ENCODE assay signal across 22 cellular contexts in genomic region chr1:154988053-154988954, GRCh38. TPM values are rescaled to one million over a fixed set of nuclear protein-coding genes. Genes with fewer than 3 reads are reported as not detected.
A peak's percentile ranks its signal among the peaks of the same experiment; 100 is the strongest.
DNase-seq lines count a peak whose midpoint lies in the region; ATAC-seq and TF ChIP-seq lines count a peak whose summit lies in the region.
"Had no signal": no experiment of that assay in that cellular context is flagged by ENCODE, and none has a peak within 500 bp of the region (broad histone marks: within the 10 kb centered on the region; RNA-seq: fewer than 3 reads in every experiment).

No MANE protein-coding gene starts in this region.

- H3K27me3 Mint-ChIP-seq in progenitor cell of endocrine pancreas = no peaks in the 10 kb centered on the region
- H3K27me3 Mint-ChIP-seq: B cell; naive B cell; stimulated activated naive CD8-positive, alpha-beta T cell treated with anti-CD3 and anti-CD28 coated beads, Interleukin-15, amount 100 ng/mL, for 72 hours; type B pancreatic cell had no signal

- CTCF ChIA-PET in HEK293 (lab: Yijun Ruan, JAX) = interaction anchor here (0.6 to 2.6 kb wide), 8 partner anchors 8 to 657 kb away, joined by 3 to 15 read pairs (median 4); partner anchors contain the start of gene PBXIP1

- H3K9me3 Mint-ChIP-seq in progenitor cell of endocrine pancreas (ENCODE audit: low read depth) = no peaks in the 10 kb centered on the region
- H3K9me3 Mint-ChIP-seq: naive B cell; stimulated activated naive CD8-positive, alpha-beta T cell treated with anti-CD3 and anti-CD28 coated beads, Interleukin-15, amount 100 ng/mL, for 72 hours; type B pancreatic cell had no signal

- H3K79me2 ChIP-seq in DND-41 (ENCODE audit: insufficient read depth, low read length) = peaks cover 18% of the 10 kb centered on the region

- POLR2A ChIA-PET in HEK293 (lab: Yijun Ruan, JAX) = interaction anchor here (0.9 to 1.3 kb wide), 5 partner anchors 11 to 32 kb away, joined by 3 to 5 read pairs (median 3); partner anchors contain the start of genes PBXIP1 and SHC1

- ATAC-seq in DND-41 (ENCODE audit: insufficient read depth, low read depth) = no peak
- ATAC-seq: pancreas; stimulated activated naive CD8-positive, alpha-beta T cell treated with anti-CD3 and anti-CD28 coated beads, Interleukin-15, amount 100 ng/mL, for 72 hours had no signal

- H3K4me1 Mint-ChIP-seq in progenitor cell of endocrine pancreas (ENCODE audit: low read depth) = peaks cover 6% of the 10 kb centered on the region

- H3K4me1 ChIP-seq in DND-41 (ENCODE audit: insufficient read depth, low read length) (peaks cover 13% of the 10 kb centered on the region), HEK293 (ENCODE audit: control insufficient read depth, insufficient read depth, low read length) (no peaks in the 10 kb centered on the region)

- peaks cover 10% of the 10 kb centered on the region for H3K36me3 Mint-ChIP-seq in progenitor cell of endocrine pancreas (ENCODE audit: insufficient read depth)
- H3K36me3 Mint-ChIP-seq: naive B cell had no signal

- H3K27ac ChIP-seq in DND-41 (ENCODE audit: low read length) (no peak overlapping the region), HEK293 (ENCODE audit: extremely low read depth, low read depth, low read length) (no peak overlapping the region)
- H3K27ac ChIP-seq: cardiac muscle cell, epithelial cell of prostate, HL-60, pancreas had no signal

- H3K9ac ChIP-seq in DND-41 (ENCODE audit: low read depth, low read length) = no peak overlapping the region

- intact Hi-C loops in posterior vena cava (cut with DNase I) = no loop called here

- no peak overlapping the region for H3K4me3 Mint-ChIP-seq in progenitor cell of endocrine pancreas (ENCODE audit: low read depth)
- H3K4me3 Mint-ChIP-seq: B cell; stimulated activated naive CD8-positive, alpha-beta T cell treated with anti-CD3 and anti-CD28 coated beads, Interleukin-15, amount 100 ng/mL, for 72 hours; type B pancreatic cell had no signal

- H2AFZ ChIP-seq in DND-41 (ENCODE audit: low read depth, low read length) = no peak overlapping the region

- H3K9me3 ChIP-seq in DND-41 (ENCODE audit: insufficient read depth, low read length, severe bottlenecking) (no peaks in the 10 kb centered on the region), HEK293 (ENCODE audit: control insufficient read depth, insufficient read depth, low read depth, low read length) (no peaks in the 10 kb centered on the region)
- H3K9me3 ChIP-seq: pancreas had no signal

- TF ChIP-seq CTCF in DND-41 (IDR thresholded peaks at IDR 0.05; ENCODE audit: borderline replicate concordance, extremely low read depth, low read length, poor library complexity, severe bottlenecking) = peak; percentile 7
- TF ChIP-seq CTCF in HEK293 (tag by site-specific recombination; IDR thresholded peaks at IDR 0.05) = 0 out of 2 replicates have a peak, but pooled peaks have one; percentile 22
- no peak for TF ChIP-seq CTCF in progenitor cell of endocrine pancreas (IDR thresholded peaks at IDR 0.05; ENCODE audit: unreplicated experiment)

- H3K4me2 ChIP-seq in DND-41 (ENCODE audit: insufficient read depth, low read length) = no peak overlapping the region

- no peak overlapping the region for H3K27ac Mint-ChIP-seq in progenitor cell of endocrine pancreas
- H3K27ac Mint-ChIP-seq: B cell, naive B cell, type B pancreatic cell had no signal

- H3K27me3 ChIP-seq in DND-41 (ENCODE audit: insufficient read depth, low read length, poor library complexity) = no peaks in the 10 kb centered on the region
- H3K27me3 ChIP-seq: cardiac muscle cell, pancreas had no signal

- DNase-seq in DND-41 (no peak), UCSD-AML1 (lab: John Stamatoyannopoulos, UW; ENCODE audit: unreplicated experiment) (peak; percentile 29), posterior vena cava (ENCODE audit: low spot score) (peak; percentile 64), NCI-H82 (lab: John Stamatoyannopoulos, UW) (no peak), progenitor cell of endocrine pancreas (ENCODE audit: low spot score, unreplicated experiment) (no peak), NCI-H82 treated with DMSO at 0.1 percent for 48 hours (lab: John Stamatoyannopoulos, UW; ENCODE audit: unreplicated experiment) (no peak)
- DNase-seq: amniotic stem cell; foreskin melanocyte; hypothalamus; islet precursor cell; naive B cell; NCI-H1092; NCI-H2081; NCI-H69; stimulated activated naive CD8-positive, alpha-beta T cell treated with anti-CD3 and anti-CD28 coated beads, Interleukin-15, amount 100 ng/mL, for 72 hours had no signal

- peaks cover 40% of the 10 kb centered on the region for H4K20me1 ChIP-seq in DND-41 (ENCODE audit: insufficient read depth, low read length)

- H3K4me3 ChIP-seq in DND-41 (ENCODE audit: low read depth in 1 of 2, low read length in 2 of 2) (no peak overlapping the region), HEK293 (ENCODE audit: low read depth, low read length) (no peak overlapping the region)
- H3K4me3 ChIP-seq: cardiac muscle cell, pancreas had no signal

- H3K36me3 ChIP-seq in DND-41 (ENCODE audit: insufficient read depth, low read length) (peaks cover 39% of the 10 kb centered on the region), HEK293 (ENCODE audit: control insufficient read depth in 2 of 2, insufficient read depth in 1 of 2, low read length in 2 of 2) (peaks cover 7 to 53% of the 10 kb centered on the region in 2 experiments; a peak in 2 of 3 replicates)
- H3K36me3 ChIP-seq: pancreas had no signal

TF ChIP-seq in HEK293, 187 proteins besides CTCF, POLR2A, EP300 and RAD21 (continues in another document):
- TF ChIP-seq ZNF302 (tag by site-specific recombination; IDR thresholded peaks at IDR 0.05; ENCODE audit: low read depth) (no peak), KLF16 (tag by site-specific recombination; IDR thresholded peaks at IDR 0.05) (no peak), ZNF37A (tag by site-specific recombination; IDR thresholded peaks at IDR 0.05) (no peak), ELK4 (IDR thresholded peaks at IDR 0.05; ENCODE audit: borderline replicate concordance, low read depth, low read length) (no peak), ZNF148 (tag by site-specific recombination; IDR thresholded peaks at IDR 0.05; ENCODE audit: borderline replicate concordance) (no peak), RBAK (tag by site-specific recombination; IDR thresholded peaks at IDR 0.05) (no peak), ZNF155 (tag by site-specific recombination; IDR thresholded peaks at IDR 0.05) (no peak)

RNA-seq across cellular contexts. Expression of gene LENEP, which starts 5.1 kb away (rescaled TPM):
- total RNA-seq in posterior vena cava (not detected), progenitor cell of endocrine pancreas (0.84 TPM in 2 replicates)
- total RNA-seq: cardiac muscle cell had no signal

RNA-seq across cellular contexts. Expression of gene FLAD1, which starts 5.2 kb away (rescaled TPM):
- total RNA-seq in posterior vena cava (10 to 100 TPM; 18.3 to 21.6 TPM), progenitor cell of endocrine pancreas (53.7 and 55.9 TPM in 2 replicates)

RNA-seq across cellular contexts. Expression of gene CKS1B, which starts 13.8 kb away (rescaled TPM):
- total RNA-seq in posterior vena cava (10 to 100 TPM; 22.5 to 23.4 TPM), progenitor cell of endocrine pancreas (78.7 and 85.8 TPM in 2 replicates)

RNA-seq across cellular contexts. Expression of gene ZBTB7B, which starts 14.3 kb away (rescaled TPM):
- 10 to 100 TPM; 50.5 to 72.8 TPM for total RNA-seq in posterior vena cava
- total RNA-seq in progenitor cell of endocrine pancreas = 28.9 and 29.9 TPM in 2 replicates

RNA-seq across cellular contexts. Expression of gene SHC1, which starts 17.8 kb away (rescaled TPM):
- 100 to 1,000 TPM; 135 to 149 TPM for total RNA-seq in posterior vena cava
- 43.3 and 54.7 TPM in 2 replicates for total RNA-seq in progenitor cell of endocrine pancreas

Comparison
In these comparisons a context has a peak if more than half of its experiments do, and no peak if none do; other contexts are left out.
1. DNase-seq: peak in UCSD-AML1 (single experiment) and posterior vena cava (single experiment); none in DND-41 (single experiment), NCI-H82 (single experiment), progenitor cell of endocrine pancreas (single experiment) and NCI-H82 treated with DMSO at 0.1 percent for 48 hours (single experiment).